ENCODE assay signal across 34 cellular contexts in the genomic region with DNA sequence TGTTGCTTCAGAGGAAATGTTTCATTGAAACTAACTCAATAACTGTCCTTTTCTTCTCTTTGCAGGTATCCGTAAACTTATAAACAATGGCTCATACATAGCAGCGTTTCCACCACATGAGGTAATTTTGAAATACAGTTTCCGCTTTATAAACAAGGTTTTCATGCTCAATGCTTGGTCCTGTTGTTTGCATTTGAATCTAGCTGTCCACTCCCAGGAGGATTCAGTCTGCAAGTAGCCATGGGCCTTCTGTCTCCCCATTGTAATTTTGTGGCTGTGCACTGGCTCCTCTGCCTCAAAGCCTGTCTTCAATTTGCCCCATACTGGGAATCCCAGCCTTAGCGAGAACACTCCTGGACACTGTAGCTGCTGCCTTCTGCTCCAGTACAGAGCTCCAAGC. TPM values are rescaled to one million over a fixed set of nuclear protein-coding genes. Genes with fewer than 3 reads are reported as not detected.
"Had no signal": no experiment of that assay in that cellular context is flagged by ENCODE, and none has a peak within 500 bp of the region (broad histone marks: within the 10 kb centered on the region; RNA-seq: fewer than 3 reads in every experiment).

No MANE protein-coding gene starts in this region.

- H3K27me3 Mint-ChIP-seq: naive thymus-derived CD4-positive, alpha-beta T cell; natural killer cell treated with Interleukin-12 subunit alpha and Interleukin-12 subunit beta and Interleukin-15 and Interleukin-18, amount 100 ng/mL, for 72 hours; stimulated activated memory B cell treated with anti-CD40 and anti-IgM and Interleukin-4, amounts not matched to agents 10 μg/mL and 1 μg/mL and 100 μg/mL, for 72 hours had no signal

- H3K27me3 ChIP-seq: hepatocyte, neutrophil, right atrium auricular region, right lobe of liver, stomach, testis, thyroid gland, transverse colon, upper lobe of left lung, vagina had no signal

- H3K4me3 Mint-ChIP-seq: naive thymus-derived CD4-positive, alpha-beta T cell; natural killer cell treated with Interleukin-12 subunit alpha and Interleukin-12 subunit beta and Interleukin-15 and Interleukin-18, amount 100 ng/mL, for 72 hours; stimulated activated memory B cell treated with anti-CD40 and anti-IgM and Interleukin-4, amounts not matched to agents 10 μg/mL and 1 μg/mL and 100 μg/mL, for 72 hours had no signal

- H3K4me2 ChIP-seq: hepatocyte, smooth muscle cell had no signal

- H3K4me1 ChIP-seq: left ventricle myocardium inferior, parathyroid adenoma, right atrium auricular region, right lobe of liver, stomach, testis, thyroid gland, transverse colon, upper lobe of left lung, vagina had no signal

- H3K4me1 Mint-ChIP-seq: naive thymus-derived CD4-positive, alpha-beta T cell; stimulated activated memory B cell treated with anti-CD40 and anti-IgM and Interleukin-4, amounts not matched to agents 10 μg/mL and 1 μg/mL and 100 μg/mL, for 72 hours had no signal

- H3K36me3 ChIP-seq: left ventricle myocardium inferior, neutrophil, right atrium auricular region, right lobe of liver, stomach, thyroid gland, transverse colon, upper lobe of left lung, vagina had no signal

- DNase-seq: islet precursor cell; left ventricle myocardium inferior; midbrain; mucosa of descending colon; naive thymus-derived CD4-positive, alpha-beta T cell; occipital lobe; right lobe of liver; stimulated activated CD4-positive, alpha-beta T cell treated with anti-CD3 and anti-CD28 coated beads, Interleukin-1b, Interleukin-23, amount 100 ng/mL, for 48 hours; stimulated activated CD4-positive, alpha-beta T cell treated with anti-CD3 and anti-CD28 coated beads, Interleukin-2, amount 100 ng/mL, for 48 hours; stimulated activated CD4-positive, alpha-beta T cell treated with anti-CD3 and anti-CD28 coated beads, Interleukin-4, amount 100 ng/mL, for 4 hours; stimulated activated CD8-positive, alpha-beta memory T cell treated with anti-CD3 and anti-CD28 coated beads, Interleukin-4, amount 100 ng/mL, for 48 hours; stimulated activated naive CD8-positive, alpha-beta T cell treated with anti-CD3 and anti-CD28 coated beads, Interleukin-15, Interleukin-2, amounts not matched to agents 100 U/mL and 50 U/mL, for 24 hours; stomach; testis; thyroid gland; transverse colon; upper lobe of left lung had no signal

- H2AFZ ChIP-seq: hepatocyte, parathyroid adenoma had no signal

- H3K9ac ChIP-seq: parathyroid adenoma had no signal

- H3K27ac ChIP-seq: hepatocyte, left ventricle myocardium inferior, neutrophil, parathyroid adenoma, right atrium auricular region, right lobe of liver, stomach, testis, thyroid gland, transverse colon, upper lobe of left lung, vagina had no signal

- ATAC-seq: mucosa of descending colon; naive thymus-derived CD4-positive, alpha-beta T cell; natural killer cell treated with Interleukin-12 subunit alpha and Interleukin-12 subunit beta and Interleukin-15 and Interleukin-18, amount 100 ng/mL, for 72 hours; right lobe of liver; stimulated activated memory B cell treated with anti-CD40 and anti-IgM and Interleukin-4, amounts not matched to agents 10 μg/mL and 1 μg/mL and 100 μg/mL, for 72 hours; stimulated activated naive CD8-positive, alpha-beta T cell treated with anti-CD3 and anti-CD28 coated beads, Interleukin-15, Interleukin-2, amounts not matched to agents 100 U/mL and 50 U/mL, for 24 hours had no signal

- H3K27ac Mint-ChIP-seq: naive thymus-derived CD4-positive, alpha-beta T cell; natural killer cell treated with Interleukin-12 subunit alpha and Interleukin-12 subunit beta and Interleukin-15 and Interleukin-18, amount 100 ng/mL, for 72 hours; stimulated activated memory B cell treated with anti-CD40 and anti-IgM and Interleukin-4, amounts not matched to agents 10 μg/mL and 1 μg/mL and 100 μg/mL, for 72 hours had no signal

- H3K79me2 ChIP-seq: hepatocyte, parathyroid adenoma had no signal

- H3K36me3 Mint-ChIP-seq: naive thymus-derived CD4-positive, alpha-beta T cell; stimulated activated memory B cell treated with anti-CD40 and anti-IgM and Interleukin-4, amounts not matched to agents 10 μg/mL and 1 μg/mL and 100 μg/mL, for 72 hours had no signal

- H3K4me3 ChIP-seq: hepatocyte, left ventricle myocardium inferior, lung, mucosa of descending colon, right atrium auricular region, right lobe of liver, smooth muscle cell, stomach, testis, thyroid gland, transverse colon, upper lobe of left lung, vagina had no signal

- H3K9me3 ChIP-seq: mucosa of descending colon, neutrophil, right atrium auricular region, right lobe of liver, stomach, testis, thyroid gland, transverse colon, upper lobe of left lung, vagina had no signal

RNA-seq across cellular contexts. Expression of a gene that starts 34.7 kb away (rescaled TPM):
- total RNA-seq: kidney epithelial cell; left ventricle myocardium inferior; mesenteric fat pad; mucosa of descending colon; myocyte; naive thymus-derived CD4-positive, alpha-beta T cell; natural killer cell treated with Interleukin-12 subunit alpha and Interleukin-12 subunit beta and Interleukin-15 and Interleukin-18, amount 100 ng/mL, for 72 hours; occipital lobe; osteocyte; posterior vena cava; pulmonary artery endothelial cell; renal cortical epithelial cell; right atrium auricular region; right lobe of liver; skeletal muscle tissue; transverse colon had no signal
